5 cellular contexts compared by ENCODE assay signal in genomic region chr3:186822368-186822719, GRCh38. TPM values are rescaled to one million over a fixed set of nuclear protein-coding genes. Genes with fewer than 3 reads are reported as not detected.
"Had no signal": no experiment of that assay in that cellular context is flagged by ENCODE, and none has a peak within 500 bp of the region (broad histone marks: within the 10 kb centered on the region; RNA-seq: fewer than 3 reads in every experiment).

No MANE protein-coding gene starts in this region.

RNA-seq across cellular contexts. Expression of gene ADIPOQ, which starts 20.2 kb away (rescaled TPM):
- total RNA-seq: endodermal cell; lower lobe of right lung; mesothelial cell of epicardium; natural killer cell treated with Interleukin-12 subunit alpha and Interleukin-12 subunit beta and Interleukin-15 and Interleukin-18, amount 100 ng/mL, for 72 hours; renal cortical epithelial cell had no signal
